Comparison of ENCODE assay signal across 8 cellular contexts in the genomic region with DNA sequence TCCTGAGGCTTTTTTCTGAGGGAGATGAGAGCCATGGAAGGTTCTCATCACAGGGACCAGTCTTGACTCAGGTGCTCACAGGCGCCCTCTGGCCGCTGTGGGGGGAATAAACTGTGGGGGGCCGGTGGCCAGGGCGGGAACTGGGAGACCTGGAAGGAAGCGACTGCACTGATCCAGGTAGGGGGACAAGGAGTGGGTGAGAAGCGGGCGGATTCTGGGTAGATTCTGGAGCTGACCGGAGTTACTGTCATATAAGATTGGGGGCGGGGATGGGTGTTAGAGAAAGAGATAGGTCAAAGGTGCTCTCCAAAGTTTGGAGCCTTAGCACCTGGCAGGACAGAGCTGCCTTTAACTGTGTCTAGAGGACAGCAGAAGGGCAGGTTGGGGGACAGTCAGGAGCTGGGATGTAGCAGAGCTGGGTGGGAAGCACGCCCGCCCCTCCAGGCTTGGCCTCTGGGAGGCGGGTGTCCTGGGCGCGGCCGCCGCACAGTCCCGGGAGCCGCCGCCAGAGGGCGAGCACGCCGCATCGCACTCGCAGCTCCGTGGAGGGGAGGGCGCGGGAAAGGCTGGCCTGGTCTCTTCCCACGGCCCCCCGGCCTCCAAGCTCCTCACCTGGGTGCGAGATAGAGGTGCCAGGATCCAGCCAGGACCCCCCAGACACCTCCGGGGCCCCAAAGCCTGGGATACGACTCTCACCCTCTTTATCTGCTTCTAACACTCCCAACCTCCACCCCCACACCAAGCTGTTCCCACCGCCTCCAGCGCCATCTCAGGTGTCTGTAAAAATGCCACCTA. TPM values are rescaled to one million over a fixed set of nuclear protein-coding genes. Genes with fewer than 3 reads are reported as not detected.
DNase-seq lines count a peak whose midpoint lies in the region; ATAC-seq, FAIRE-seq and TF ChIP-seq lines count a peak whose summit lies in the region.

No MANE protein-coding gene starts in this region.

- H3K4me3 ChIP-seq in right lobe of liver, result peak overlapping the region; percentile 45 to 57 (median 46)

- no peak for TF ChIP-seq POLR2A in right lobe of liver (IDR thresholded peaks at IDR 0.05)

- no peaks in the 10 kb centered on the region for H3K36me3 ChIP-seq in right lobe of liver

- peak; percentile 86 to 92 (median 90) for TF ChIP-seq CTCF in right lobe of liver (IDR thresholded peaks at IDR 0.05)

- ATAC-seq in HG02981 (IDR thresholded peaks at IDR 0.05; ENCODE audit: unreplicated experiment) (peak; percentile 57), right lobe of liver (peak; percentile 97 to 98 (median 98)), GM18858 (IDR thresholded peaks at IDR 0.05; ENCODE audit: unreplicated experiment) (no peak)

- H3K9me3 ChIP-seq in right lobe of liver, result no peaks in the 10 kb centered on the region

- H3K27me3 ChIP-seq in right lobe of liver, result no peaks in the 10 kb centered on the region

- FAIRE-seq in G401.6 (lab: Jason Lieb, UNC), result peak; percentile 31

- DNase-seq in NCI-H460 (ENCODE audit: extremely low read depth, low read depth), result peak; percentile 74
- DNase-seq in activated CD4-positive, alpha-beta T cell treated with anti-CD3 and anti-CD28 coated beads for 48 hours, result peak; percentile 91
- peak; percentile 40 for DNase-seq in dedifferentiated amniotic fluid mesenchymal stem cell (ENCODE audit: extremely low spot score)
- peak; percentile 79 to 83 (median 80) for DNase-seq in right lobe of liver
- DNase-seq in stimulated activated CD4-positive, alpha-beta T cell treated with anti-CD3 and anti-CD28 coated beads, Interleukin-4, amount 100 ng/mL, for 1 hour, result peak; percentile 83

- WGBS in right lobe of liver (ENCODE audit: insufficient coverage, low coverage, low lambda C conversion rate, missing lambda C conversion rate), result 0% methylated on average over 21 of the region's 34 CpGs

- H3K27ac ChIP-seq in right lobe of liver, result no peak overlapping the region

- H3K4me1 ChIP-seq in right lobe of liver, result peaks cover 0 to 5% (median 0%) of the 10 kb centered on the region in 4 donors

- intact Hi-C loops in right lobe of liver (cut with DNase I), result no loop called here

RNA-seq across cellular contexts. Expression of a gene that starts 4.2 kb away (rescaled TPM):
- not detected in 2 replicates for total RNA-seq in NCI-H460 (2014; rRNA removed; shearing (Covaris generic))
- polyA plus RNA-seq in NCI-H460 (2014; cell fraction: nucleus; rRNA removed), result not detected in 2 replicates
- total RNA-seq in right lobe of liver, result not detected

RNA-seq across cellular contexts. Expression of a gene that starts 8.2 kb away (rescaled TPM):
- total RNA-seq in NCI-H460 (2014; rRNA removed; shearing (Covaris generic)), result 24.7 and 27.4 TPM in 2 replicates
- polyA plus RNA-seq in NCI-H460 (2014; cell fraction: nucleus; rRNA removed), result 24.4 and 47.8 TPM in 2 replicates
- 10 to 100 TPM in 3 of 6 experiments, 1 to 10 TPM in 3; 7.7 to 29.3 (median 10.0) TPM for total RNA-seq in right lobe of liver

RNA-seq across cellular contexts. Expression of a gene that starts 19.6 kb away (rescaled TPM):
- 165 and 189 TPM in 2 replicates for total RNA-seq in NCI-H460 (2014; rRNA removed; shearing (Covaris generic))
- 102 and 137 TPM in 2 replicates for polyA plus RNA-seq in NCI-H460 (2014; cell fraction: nucleus; rRNA removed)
- total RNA-seq in right lobe of liver, result 10 to 100 TPM; 37.8 to 69.0 (median 52.9) TPM

RNA-seq across cellular contexts. Expression of a gene that starts 26.8 kb away (rescaled TPM):
- total RNA-seq in NCI-H460 (2014; rRNA removed; shearing (Covaris generic)), result 378 and 410 TPM in 2 replicates
- 675 and 960 TPM in 2 replicates for polyA plus RNA-seq in NCI-H460 (2014; cell fraction: nucleus; rRNA removed)
- total RNA-seq in right lobe of liver, result 1,000 to 10,000 TPM in 3 of 6 experiments, 100 to 1,000 TPM in 3; 771 to 1,471 (median 1,008) TPM

RNA-seq across cellular contexts. Expression of a gene that starts 30.1 kb away (rescaled TPM):
- 5.2 and 8.2 TPM in 2 replicates for total RNA-seq in NCI-H460 (2014; rRNA removed; shearing (Covaris generic))
- 2.2 and 3.8 TPM in 2 replicates for polyA plus RNA-seq in NCI-H460 (2014; cell fraction: nucleus; rRNA removed)
- 10 to 100 TPM; 20.3 to 40.0 (median 26.7) TPM for total RNA-seq in right lobe of liver

Comparison
In these comparisons a context has a peak if more than half of its experiments do, and no peak if none do; other contexts are left out.
1. DNase-seq: peak in every context shown above with its lines; median percentile 91 in activated CD4-positive, alpha-beta T cell treated with anti-CD3 and anti-CD28 coated beads for 48 hours; 83 in stimulated activated CD4-positive, alpha-beta T cell treated with anti-CD3 and anti-CD28 coated beads, Interleukin-4, amount 100 ng/mL, for 1 hour; 80 in right lobe of liver; 74 in NCI-H460; 40 in dedifferentiated amniotic fluid mesenchymal stem cell.